Comparison of ENCODE assay signal across 1 cellular context in genomic region chr3:131491775-131492174, GRCh38.
TF ChIP-seq lines count a peak whose summit lies in the region.

No MANE protein-coding gene starts in this region.

TF ChIP-seq in IMR-90, 13 proteins besides CTCF, POLR2A, EP300 and RAD21:
- TF ChIP-seq MAFK (IDR thresholded peaks at IDR 0.05; ENCODE audit: low read depth, low read length) (no peak), CEBPB (IDR thresholded peaks at IDR 0.05; ENCODE audit: low read depth, low read length) (no peak), RFX5 (IDR thresholded peaks at IDR 0.05; ENCODE audit: low read depth, low read length) (no peak), BHLHE40 (IDR thresholded peaks at IDR 0.05; ENCODE audit: low read depth, low read length) (no peak), SMC3 (IDR thresholded peaks at IDR 0.05; ENCODE audit: low read depth, low read length) (no peak), MAZ (IDR thresholded peaks at IDR 0.05; ENCODE audit: borderline replicate concordance, low read depth, low read length) (no peak), FOS (IDR thresholded peaks at IDR 0.05; ENCODE audit: low read depth, low read length) (no peak), ELK1 (IDR thresholded peaks at IDR 0.05; ENCODE audit: borderline replicate concordance, low read depth, low read length) (no peak), NFE2L2 (IDR thresholded peaks at IDR 0.05; ENCODE audit: low read depth, low read length) (no peak), USF2 (IDR thresholded peaks at IDR 0.05; ENCODE audit: low read depth, low read length) (no peak), CHD1 (IDR thresholded peaks at IDR 0.05; ENCODE audit: low read depth, low read length) (no peak), MXI1 (IDR thresholded peaks at IDR 0.05; ENCODE audit: borderline replicate concordance, low read depth, low read length) (no peak), RCOR1 (IDR thresholded peaks at IDR 0.05; ENCODE audit: insufficient replicate concordance, low read length) (no peak)
